In the genomic region with DNA sequence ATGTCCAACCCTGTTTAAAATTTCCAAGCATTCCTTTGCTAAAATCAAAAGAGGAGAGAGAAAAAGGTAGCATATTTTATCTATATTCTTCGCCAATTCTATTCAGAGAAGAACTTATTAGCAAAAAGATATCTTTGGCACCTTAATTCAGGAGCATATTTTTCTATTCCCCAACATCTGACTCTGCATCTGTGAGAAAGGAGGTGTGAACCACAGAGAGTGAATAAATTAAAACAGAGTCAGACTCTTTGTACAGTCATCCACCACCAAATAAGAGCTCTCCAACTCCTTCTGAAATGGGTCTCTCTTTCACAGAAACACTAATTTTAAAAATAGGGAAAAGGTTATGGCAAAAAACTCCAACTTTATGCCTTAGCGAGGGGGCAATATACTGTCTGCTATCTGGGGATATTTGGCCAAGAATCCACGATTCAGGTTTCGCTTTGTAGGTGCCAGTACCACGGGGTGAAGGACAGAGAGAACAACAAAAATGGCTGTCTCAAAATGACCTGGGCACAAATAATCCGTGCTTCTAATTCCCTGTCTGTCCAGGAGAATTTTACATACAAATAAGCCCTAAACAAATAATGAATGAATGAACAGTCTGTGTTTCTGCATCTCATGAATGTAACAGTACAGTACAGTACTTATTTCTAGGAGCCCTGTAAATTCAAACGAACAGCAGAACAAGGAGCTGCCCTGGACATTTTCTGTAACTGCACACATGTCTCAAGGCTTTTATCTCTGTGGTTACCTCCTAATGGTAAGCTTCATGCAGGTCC, we compare ENCODE assay signal across 26 cellular contexts. TPM values are rescaled to one million over a fixed set of nuclear protein-coding genes. Genes with fewer than 3 reads are reported as not detected.
DNase-seq lines count a peak whose midpoint lies in the region; ATAC-seq and TF ChIP-seq lines count a peak whose summit lies in the region.
"Had no signal": no experiment of that assay in that cellular context is flagged by ENCODE, and none has a peak within 500 bp of the region (broad histone marks: within the 10 kb centered on the region; RNA-seq: fewer than 3 reads in every experiment).

No MANE protein-coding gene starts in this region.

- H2AFZ ChIP-seq in PC-3 (ENCODE audit: low read length) = no peak overlapping the region
- H2AFZ ChIP-seq: GM23338 had no signal

- ATAC-seq in GM18520 (IDR thresholded peaks at IDR 0.05; ENCODE audit: unreplicated experiment) (peak; percentile 50), PC-3 (peak; percentile 35), T-cell (replicated peaks in 1 of 4) (no peak), left ventricle myocardium superior (no peak), GM21381 (IDR thresholded peaks at IDR 0.05; ENCODE audit: unreplicated experiment) (no peak)
- ATAC-seq: GM23338, HepG2, K562, Right ventricle myocardium inferior had no signal

- POLR2A ChIA-PET in PC-3 (lab: Charles Lee; ENCODE audit: unreplicated experiment) = no interaction called here
- POLR2A ChIA-PET in T-cell (lab: Charles Lee) = no interaction called here

- no peak overlapping the region for H3K27ac Mint-ChIP-seq in T-cell
- H3K27ac Mint-ChIP-seq: CD4-positive, CD25-positive, alpha-beta regulatory T cell; GM23338 had no signal

- H3K4me1 ChIP-seq in PC-3 (ENCODE audit: insufficient read depth, low read length) = no peaks in the 10 kb centered on the region
- H3K4me1 ChIP-seq: Caco-2, SJSA1 had no signal

- intact Hi-C loops in PC-3 (cut with micrococcal nuclease) = no loop called here
- intact Hi-C loops in left ventricle myocardium superior (cut with micrococcal nuclease) = no loop called here

- DNase-seq in PC-3 (no peak), cerebellar cortex (ENCODE audit: low spot score) (peak; percentile 48), T-cell (no peak), NCI-H2029 treated with DMSO at 0.1 percent for 48 hours (lab: John Stamatoyannopoulos, UW) (no peak), left ventricle myocardium superior (no peak)
- DNase-seq: Caco-2; CD4-positive, CD25-positive, alpha-beta regulatory T cell; DMS53; GF-D8; MM.1S; NCI-H1048; NCI-H1417 treated with DMSO at 0.1 percent for 48 hours; NCI-H187; NCI-H2227 treated with DMSO at 0.1 percent for 48 hours; NCI-H510A; OCI-M1 had no signal

- TF ChIP-seq CTCF in PC-3 (conservative IDR thresholded peaks at IDR 0.05; ENCODE audit: low read depth, low read length) = no peak

- H3F3A ChIP-seq in PC-3 (ENCODE audit: low read length, unreplicated experiment) = no peaks in the 10 kb centered on the region

- BruUV-seq in PC-3 (replicated peaks; lab: Mats Ljungman, UMichigan) = no TSS peak

- no peaks in the 10 kb centered on the region for H3K9me2 ChIP-seq in PC-3 (replicated peaks; ENCODE audit: low read length)

- H3K36me3 ChIP-seq in PC-3 (ENCODE audit: low read depth, low read length) = no peaks in the 10 kb centered on the region
- H3K36me3 ChIP-seq: HAP-1, SJSA1 had no signal

- CTCF ChIA-PET in PC-3 (lab: Charles Lee) = no interaction called here
- CTCF ChIA-PET in T-cell (lab: Charles Lee) = no interaction called here

- H3K4me3 ChIP-seq in PC-3 (ENCODE audit: low read length) = no peak overlapping the region
- H3K4me3 ChIP-seq: GM23338, HAP-1, K562, SJSA1 had no signal

- H3K4me3 Mint-ChIP-seq in T-cell = no peak overlapping the region
- H3K4me3 Mint-ChIP-seq: CD4-positive, CD25-positive, alpha-beta regulatory T cell; GM23338 had no signal

- no peaks in the 10 kb centered on the region for H3K4me1 Mint-ChIP-seq in T-cell
- H3K4me1 Mint-ChIP-seq: CD4-positive, CD25-positive, alpha-beta regulatory T cell; GM23338 had no signal

- H3K9me3 Mint-ChIP-seq in T-cell = no peaks in the 10 kb centered on the region
- H3K9me3 Mint-ChIP-seq: CD4-positive, CD25-positive, alpha-beta regulatory T cell; GM23338 had no signal

- peaks cover 0 to 8% of the 10 kb centered on the region in 2 donors for H3K27me3 Mint-ChIP-seq in T-cell

- H3K9me3 ChIP-seq in PC-3 (ENCODE audit: low read length) = no peaks in the 10 kb centered on the region
- H3K9me3 ChIP-seq: Caco-2, HAP-1, SJSA1 had no signal

- H3K4me2 ChIP-seq in PC-3 (ENCODE audit: low read length) = no peak overlapping the region
- H3K4me2 ChIP-seq: GM23338 had no signal

- H3K79me2 ChIP-seq in PC-3 (ENCODE audit: low read length) = 0 out of 2 replicates have a peak, but pooled peaks cover under 1% of the 10 kb centered on the region

- H3K27ac ChIP-seq in PC-3 (ENCODE audit: low read length) = no peak overlapping the region
- H3K27ac ChIP-seq: HL-60, SJSA1 had no signal

- H3K9ac ChIP-seq in PC-3 (ENCODE audit: low read length) = no peak overlapping the region

- H3K36me3 Mint-ChIP-seq in T-cell = no peaks in the 10 kb centered on the region
- H3K36me3 Mint-ChIP-seq: CD4-positive, CD25-positive, alpha-beta regulatory T cell had no signal

- no peaks in the 10 kb centered on the region for H3K27me3 ChIP-seq in PC-3 (ENCODE audit: low read length)
- H3K27me3 ChIP-seq: SJSA1 had no signal

- no peaks in the 10 kb centered on the region for H4K20me1 ChIP-seq in PC-3 (ENCODE audit: low read length)

RNA-seq across cellular contexts. Expression of a gene that starts 43.4 kb away (rescaled TPM):
- total RNA-seq in PC-3 (2014; rRNA removed) = 39.5 TPM in 2 replicates
- 1 to 10 TPM in 4 of 5 donors, under 1 TPM in 1; 0.41 to 3.8 (median 3.6) TPM for total RNA-seq in T-cell
- 6.8 TPM for total RNA-seq in left ventricle myocardium superior
- total RNA-seq: HepG2, HT-29 had no signal

Comparison
In these comparisons a context has a peak if more than half of its experiments do, and no peak if none do; other contexts are left out.
1. ATAC-seq: peak in GM18520 (single experiment) and PC-3 (single experiment); none in T-cell (0 of 4), left ventricle myocardium superior (single experiment) and GM21381 (single experiment).